Comparison of ENCODE assay signal across 8 cellular contexts in genomic region chr7:44043902-44044301, GRCh38. TPM values are rescaled to one million over a fixed set of nuclear protein-coding genes. Genes with fewer than 3 reads are reported as not detected.
DNase-seq lines count a peak whose midpoint lies in the region; ATAC-seq and TF ChIP-seq lines count a peak whose summit lies in the region.

No MANE protein-coding gene starts in this region.

- peak overlapping the region; percentile 88 for H3K27ac Mint-ChIP-seq in stimulated activated naive CD8-positive, alpha-beta T cell treated with anti-CD3 and anti-CD28 coated beads, Interleukin-15, Interleukin-2, amounts not matched to agents 100 ng/mL and 50 ng/mL, for 24 hours
- H3K27ac Mint-ChIP-seq in mesothelial cell of epicardium, result peak overlapping the region; percentile 92

- H3K9me3 ChIP-seq in breast epithelium, result no peaks in the 10 kb centered on the region
- H3K9me3 ChIP-seq in aorta (ENCODE audit: control insufficient read depth, low read length), result no peaks in the 10 kb centered on the region

- H3K4me3 Mint-ChIP-seq in stimulated activated naive CD8-positive, alpha-beta T cell treated with anti-CD3 and anti-CD28 coated beads, Interleukin-15, Interleukin-2, amounts not matched to agents 100 ng/mL and 50 ng/mL, for 24 hours, result peak overlapping the region; percentile 94
- H3K4me3 Mint-ChIP-seq in mesothelial cell of epicardium, result peak overlapping the region; percentile 79

- no peaks in the 10 kb centered on the region for H3K27me3 ChIP-seq in breast epithelium
- no peaks in the 10 kb centered on the region for H3K27me3 ChIP-seq in aorta (ENCODE audit: control insufficient read depth in 1 of 2, insufficient read depth in 2 of 2, low read length in 1 of 2)

- H3K4me1 ChIP-seq in breast epithelium (peaks cover 0 to 9% of the 10 kb centered on the region in 2 donors), aorta (ENCODE audit: control insufficient read depth in 1 of 2, insufficient read depth in 2 of 2, low read length in 2 of 2) (no peaks in the 10 kb centered on the region)

- no peaks in the 10 kb centered on the region for H3K9me3 Mint-ChIP-seq in stimulated activated naive CD8-positive, alpha-beta T cell treated with anti-CD3 and anti-CD28 coated beads, Interleukin-15, Interleukin-2, amounts not matched to agents 100 ng/mL and 50 ng/mL, for 24 hours
- H3K9me3 Mint-ChIP-seq in mesothelial cell of epicardium, result no peaks in the 10 kb centered on the region

- peaks cover 52% of the 10 kb centered on the region for H3K4me1 Mint-ChIP-seq in stimulated activated naive CD8-positive, alpha-beta T cell treated with anti-CD3 and anti-CD28 coated beads, Interleukin-15, Interleukin-2, amounts not matched to agents 100 ng/mL and 50 ng/mL, for 24 hours (ENCODE audit: low read depth)
- H3K4me1 Mint-ChIP-seq in mesothelial cell of epicardium, result peaks cover 22% of the 10 kb centered on the region

- TF ChIP-seq CTCF in breast epithelium (IDR thresholded peaks at IDR 0.05) (no peak), mesothelial cell of epicardium (IDR thresholded peaks at IDR 0.05; ENCODE audit: unreplicated experiment) (no peak), GM10248 (IDR thresholded peaks at IDR 0.05; ENCODE audit: control extremely low read depth, extremely low read depth, low read depth, missing control alignments) (no peak)

- H3K27me3 Mint-ChIP-seq in stimulated activated naive CD8-positive, alpha-beta T cell treated with anti-CD3 and anti-CD28 coated beads, Interleukin-15, Interleukin-2, amounts not matched to agents 100 ng/mL and 50 ng/mL, for 24 hours, result no peaks in the 10 kb centered on the region
- H3K27me3 Mint-ChIP-seq in mesothelial cell of epicardium (ENCODE audit: low read depth), result peaks cover 5% of the 10 kb centered on the region

- WGBS in aorta, 2 donors, result 16 to 21% methylated on average over 8 of the region's 8 CpGs

- H3K4me3 ChIP-seq in breast epithelium, result peak overlapping the region; percentile 77 to 95 (median 88)
- peak overlapping the region; percentile 40 to 85 for H3K4me3 ChIP-seq in aorta (ENCODE audit: low read length in 2 of 2)

- ATAC-seq in stimulated activated naive CD8-positive, alpha-beta T cell treated with anti-CD3 and anti-CD28 coated beads, Interleukin-15, Interleukin-2, amounts not matched to agents 100 U/mL and 50 U/mL, for 24 hours, result no peak
- no peak for ATAC-seq in aorta (ENCODE audit: low FRiP score)

- H3K27ac ChIP-seq in breast epithelium, result peak overlapping the region; percentile 82 to 92
- peak overlapping the region in 1 of 2 donors; percentile 46 for H3K27ac ChIP-seq in aorta (ENCODE audit: low read depth in 1 of 2, low read length in 2 of 2)

- POLR2A ChIA-PET in GM10248 (lab: Yijun Ruan, JAX), result interaction anchor here (0.7 to 1.1 kb wide), 2 partner anchors 22 to 28 kb away, joined by 3 to 4 read pairs; no protein-coding TSS in a partner anchor

- TF ChIP-seq POLR2A in breast epithelium (IDR thresholded peaks at IDR 0.05), result no peak

- H3K36me3 Mint-ChIP-seq in stimulated activated naive CD8-positive, alpha-beta T cell treated with anti-CD3 and anti-CD28 coated beads, Interleukin-15, Interleukin-2, amounts not matched to agents 100 ng/mL and 50 ng/mL, for 24 hours (ENCODE audit: low read depth), result peaks cover 23% of the 10 kb centered on the region
- no peaks in the 10 kb centered on the region for H3K36me3 Mint-ChIP-seq in mesothelial cell of epicardium

- DNase-seq in stimulated activated naive CD8-positive, alpha-beta T cell treated with anti-CD3 and anti-CD28 coated beads, Interleukin-15, Interleukin-2, amounts not matched to agents 100 U/mL and 50 U/mL, for 24 hours, result no peak
- DNase-seq in breast epithelium (ENCODE audit: low spot score in 2 of 2) (no peak), mesothelial cell of epicardium (ENCODE audit: low spot score in 2 of 2, unreplicated experiment in 2 of 2) (no peak), aorta (no peak), NCI-H446 (lab: John Stamatoyannopoulos, UW) (no peak), GM10248 (ENCODE audit: extremely low spot score) (no peak)
- DNase-seq in stimulated activated CD4-positive, alpha-beta T cell treated with anti-CD3 and anti-CD28 coated beads, Interleukin-1b, Interleukin-23, amount 100 ng/mL, for 48 hours, result no peak

- CTCF ChIA-PET in GM10248 (lab: Yijun Ruan, JAX), result interaction anchor here (1.0 to 1.9 kb wide), 3 partner anchors 24 to 153 kb away, joined by 3 to 8 read pairs (median 3); no protein-coding TSS in a partner anchor

- intact Hi-C loops in breast epithelium (cut with DNase I; ENCODE audit: low total_unique reads) (no loop called here), aorta (cut with DNase I) (loop anchor here in 1 of 2 donors (10.0 kb wide), 1 partner anchor 451 kb away; the partner anchor contains the start of gene NUDCD3)

- H3K36me3 ChIP-seq in breast epithelium (no peaks in the 10 kb centered on the region), aorta (ENCODE audit: control insufficient read depth in 1 of 2, insufficient read depth in 2 of 2, low read length in 1 of 2) (no peaks in the 10 kb centered on the region)

RNA-seq across cellular contexts. Expression of gene DBNL, which starts 0.6 kb away (rescaled TPM):
- total RNA-seq in breast epithelium (100 to 1,000 TPM in 2 of 3 donors, 10 to 100 TPM in 1; 90.8 to 110 (median 102) TPM), mesothelial cell of epicardium (62.6 to 70.9 TPM (median 64.5 TPM) in 3 replicates), aorta (100 to 1,000 TPM in 1 of 2 donors, 10 to 100 TPM in 1; 96.1 to 105 TPM)
- polyA plus RNA-seq in aorta, result 10 to 100 TPM; 80.1 to 91.6 TPM

RNA-seq across cellular contexts. Expression of gene PGAM2, which starts 21.5 kb away (rescaled TPM):
- total RNA-seq in breast epithelium (under 1 TPM; 0.64 to 0.73 (median 0.66) TPM), mesothelial cell of epicardium (0.99 to 1.7 TPM (median 1.2 TPM) in 3 replicates), aorta (1 to 10 TPM; 4.1 to 4.8 TPM)
- polyA plus RNA-seq in aorta, result 1 to 10 TPM; 8.0 to 9.5 TPM

RNA-seq across cellular contexts. Expression of gene POLM, which starts 38.4 kb away (rescaled TPM):
- 10 to 100 TPM; 22.4 to 44.8 (median 31.1) TPM for total RNA-seq in breast epithelium
- 27.1 to 29.8 TPM (median 29.0 TPM) in 3 replicates for total RNA-seq in mesothelial cell of epicardium
- total RNA-seq in aorta, result 10 to 100 TPM; 27.6 to 35.7 TPM
- polyA plus RNA-seq in aorta, result 10 to 100 TPM in 1 of 2 donors, 1 to 10 TPM in 1; 8.4 to 35.6 TPM

RNA-seq across cellular contexts. Expression of gene SPDYE1, which starts 46.2 kb away (rescaled TPM):
- total RNA-seq in breast epithelium (not detected), mesothelial cell of epicardium (not detected in 3 replicates), aorta (not detected)
- polyA plus RNA-seq in aorta, result under 1 TPM in 1 of 2 donors, not detected in 1; 0.05 TPM
